1 cellular context compared by ENCODE assay signal in the genomic region with DNA sequence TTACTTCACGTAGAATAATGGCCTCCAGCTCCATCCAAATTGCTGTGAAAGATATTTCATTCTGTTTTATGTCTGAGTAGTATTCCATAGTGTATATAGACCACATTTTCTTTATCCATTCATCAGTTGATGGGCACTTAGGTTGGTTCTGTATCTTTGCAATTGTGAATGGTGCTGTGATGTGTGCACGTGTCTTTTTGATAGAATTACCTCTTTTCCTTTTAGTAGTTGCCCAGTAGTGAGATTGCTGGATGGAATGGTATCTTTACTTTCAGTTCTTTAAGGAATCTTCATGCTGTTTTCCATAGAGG.
TF ChIP-seq lines count a peak whose summit lies in the region.

No MANE protein-coding gene starts in this region.

TF ChIP-seq in GM23338, 12 proteins besides CTCF, POLR2A, EP300 and RAD21:
- TF ChIP-seq JUNB (IDR thresholded peaks at IDR 0.05; ENCODE audit: unreplicated experiment) (no peak), NANOG (IDR thresholded peaks at IDR 0.05; ENCODE audit: borderline replicate concordance) (no peak), ZNF331 (CRISPR knock-in tag; IDR thresholded peaks at IDR 0.05; ENCODE audit: low read depth) (no peak), EZH2 (IDR thresholded peaks at IDR 0.05; ENCODE audit: low read depth, unreplicated experiment) (no peak), CREB1 (CRISPR knock-in tag; IDR thresholded peaks at IDR 0.05; ENCODE audit: low read depth) (no peak), POLR2AphosphoS5 (IDR thresholded peaks at IDR 0.05; ENCODE audit: low read depth) (no peak), EZH2phosphoT487 (IDR thresholded peaks at IDR 0.05; ENCODE audit: unreplicated experiment) (no peak), ZNF114 (CRISPR knock-in tag; IDR thresholded peaks at IDR 0.05) (no peak), STAT1 (IDR thresholded peaks at IDR 0.05; ENCODE audit: unreplicated experiment) (no peak)
- TF ChIP-seq, protein P1, sequence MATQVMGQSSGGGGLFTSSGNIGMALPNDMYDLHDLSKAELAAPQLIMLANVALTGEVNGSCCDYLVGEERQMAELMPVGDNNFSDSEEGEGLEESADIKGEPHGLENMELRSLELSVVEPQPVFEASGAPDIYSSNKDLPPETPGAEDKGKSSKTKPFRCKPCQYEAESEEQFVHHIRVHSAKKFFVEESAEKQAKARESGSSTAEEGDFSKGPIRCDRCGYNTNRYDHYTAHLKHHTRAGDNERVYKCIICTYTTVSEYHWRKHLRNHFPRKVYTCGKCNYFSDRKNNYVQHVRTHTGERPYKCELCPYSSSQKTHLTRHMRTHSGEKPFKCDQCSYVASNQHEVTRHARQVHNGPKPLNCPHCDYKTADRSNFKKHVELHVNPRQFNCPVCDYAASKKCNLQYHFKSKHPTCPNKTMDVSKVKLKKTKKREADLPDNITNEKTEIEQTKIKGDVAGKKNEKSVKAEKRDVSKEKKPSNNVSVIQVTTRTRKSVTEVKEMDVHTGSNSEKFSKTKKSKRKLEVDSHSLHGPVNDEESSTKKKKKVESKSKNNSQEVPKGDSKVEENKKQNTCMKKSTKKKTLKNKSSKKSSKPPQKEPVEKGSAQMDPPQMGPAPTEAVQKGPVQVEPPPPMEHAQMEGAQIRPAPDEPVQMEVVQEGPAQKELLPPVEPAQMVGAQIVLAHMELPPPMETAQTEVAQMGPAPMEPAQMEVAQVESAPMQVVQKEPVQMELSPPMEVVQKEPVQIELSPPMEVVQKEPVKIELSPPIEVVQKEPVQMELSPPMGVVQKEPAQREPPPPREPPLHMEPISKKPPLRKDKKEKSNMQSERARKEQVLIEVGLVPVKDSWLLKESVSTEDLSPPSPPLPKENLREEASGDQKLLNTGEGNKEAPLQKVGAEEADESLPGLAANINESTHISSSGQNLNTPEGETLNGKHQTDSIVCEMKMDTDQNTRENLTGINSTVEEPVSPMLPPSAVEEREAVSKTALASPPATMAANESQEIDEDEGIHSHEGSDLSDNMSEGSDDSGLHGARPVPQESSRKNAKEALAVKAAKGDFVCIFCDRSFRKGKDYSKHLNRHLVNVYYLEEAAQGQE (IDR thresholded peaks at IDR 0.05; ENCODE audit: unreplicated experiment): no peak
- TF ChIP-seq, protein P2, sequence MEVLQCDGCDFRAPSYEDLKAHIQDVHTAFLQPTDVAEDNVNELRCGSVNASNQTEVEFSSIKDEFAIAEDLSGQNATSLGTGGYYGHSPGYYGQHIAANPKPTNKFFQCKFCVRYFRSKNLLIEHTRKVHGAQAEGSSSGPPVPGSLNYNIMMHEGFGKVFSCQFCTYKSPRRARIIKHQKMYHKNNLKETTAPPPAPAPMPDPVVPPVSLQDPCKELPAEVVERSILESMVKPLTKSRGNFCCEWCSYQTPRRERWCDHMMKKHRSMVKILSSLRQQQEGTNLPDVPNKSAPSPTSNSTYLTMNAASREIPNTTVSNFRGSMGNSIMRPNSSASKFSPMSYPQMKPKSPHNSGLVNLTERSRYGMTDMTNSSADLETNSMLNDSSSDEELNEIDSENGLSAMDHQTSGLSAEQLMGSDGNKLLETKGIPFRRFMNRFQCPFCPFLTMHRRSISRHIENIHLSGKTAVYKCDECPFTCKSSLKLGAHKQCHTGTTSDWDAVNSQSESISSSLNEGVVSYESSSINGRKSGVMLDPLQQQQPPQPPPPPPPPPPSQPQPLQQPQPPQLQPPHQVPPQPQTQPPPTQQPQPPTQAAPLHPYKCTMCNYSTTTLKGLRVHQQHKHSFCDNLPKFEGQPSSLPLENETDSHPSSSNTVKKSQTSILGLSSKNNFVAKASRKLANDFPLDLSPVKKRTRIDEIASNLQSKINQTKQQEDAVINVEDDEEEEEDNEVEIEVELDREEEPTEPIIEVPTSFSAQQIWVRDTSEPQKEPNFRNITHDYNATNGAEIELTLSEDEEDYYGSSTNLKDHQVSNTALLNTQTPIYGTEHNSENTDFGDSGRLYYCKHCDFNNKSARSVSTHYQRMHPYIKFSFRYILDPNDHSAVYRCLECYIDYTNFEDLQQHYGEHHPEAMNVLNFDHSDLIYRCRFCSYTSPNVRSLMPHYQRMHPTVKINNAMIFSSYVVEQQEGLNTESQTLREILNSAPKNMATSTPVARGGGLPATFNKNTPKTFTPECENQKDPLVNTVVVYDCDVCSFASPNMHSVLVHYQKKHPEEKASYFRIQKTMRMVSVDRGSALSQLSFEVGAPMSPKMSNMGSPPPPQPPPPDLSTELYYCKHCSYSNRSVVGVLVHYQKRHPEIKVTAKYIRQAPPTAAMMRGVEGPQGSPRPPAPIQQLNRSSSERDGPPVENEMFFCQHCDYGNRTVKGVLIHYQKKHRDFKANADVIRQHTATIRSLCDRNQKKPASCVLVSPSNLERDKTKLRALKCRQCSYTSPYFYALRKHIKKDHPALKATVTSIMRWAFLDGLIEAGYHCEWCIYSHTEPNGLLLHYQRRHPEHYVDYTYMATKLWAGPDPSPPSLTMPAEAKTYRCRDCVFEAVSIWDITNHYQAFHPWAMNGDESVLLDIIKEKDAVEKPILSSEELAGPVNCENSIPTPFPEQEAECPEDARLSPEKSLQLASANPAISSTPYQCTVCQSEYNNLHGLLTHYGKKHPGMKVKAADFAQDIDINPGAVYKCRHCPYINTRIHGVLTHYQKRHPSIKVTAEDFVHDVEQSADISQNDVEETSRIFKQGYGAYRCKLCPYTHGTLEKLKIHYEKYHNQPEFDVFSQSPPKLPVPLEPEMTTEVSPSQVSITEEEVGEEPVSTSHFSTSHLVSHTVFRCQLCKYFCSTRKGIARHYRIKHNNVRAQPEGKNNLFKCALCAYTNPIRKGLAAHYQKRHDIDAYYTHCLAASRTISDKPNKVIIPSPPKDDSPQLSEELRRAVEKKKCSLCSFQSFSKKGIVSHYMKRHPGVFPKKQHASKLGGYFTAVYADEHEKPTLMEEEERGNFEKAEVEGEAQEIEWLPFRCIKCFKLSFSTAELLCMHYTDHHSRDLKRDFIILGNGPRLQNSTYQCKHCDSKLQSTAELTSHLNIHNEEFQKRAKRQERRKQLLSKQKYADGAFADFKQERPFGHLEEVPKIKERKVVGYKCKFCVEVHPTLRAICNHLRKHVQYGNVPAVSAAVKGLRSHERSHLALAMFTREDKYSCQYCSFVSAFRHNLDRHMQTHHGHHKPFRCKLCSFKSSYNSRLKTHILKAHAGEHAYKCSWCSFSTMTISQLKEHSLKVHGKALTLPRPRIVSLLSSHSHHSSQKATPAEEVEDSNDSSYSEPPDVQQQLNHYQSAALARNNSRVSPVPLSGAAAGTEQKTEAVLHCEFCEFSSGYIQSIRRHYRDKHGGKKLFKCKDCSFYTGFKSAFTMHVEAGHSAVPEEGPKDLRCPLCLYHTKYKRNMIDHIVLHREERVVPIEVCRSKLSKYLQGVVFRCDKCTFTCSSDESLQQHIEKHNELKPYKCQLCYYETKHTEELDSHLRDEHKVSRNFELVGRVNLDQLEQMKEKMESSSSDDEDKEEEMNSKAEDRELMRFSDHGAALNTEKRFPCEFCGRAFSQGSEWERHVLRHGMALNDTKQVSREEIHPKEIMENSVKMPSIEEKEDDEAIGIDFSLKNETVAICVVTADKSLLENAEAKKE (CRISPR knock-in tag; IDR thresholded peaks at IDR 0.05): no peak
- TF ChIP-seq, protein P3, sequence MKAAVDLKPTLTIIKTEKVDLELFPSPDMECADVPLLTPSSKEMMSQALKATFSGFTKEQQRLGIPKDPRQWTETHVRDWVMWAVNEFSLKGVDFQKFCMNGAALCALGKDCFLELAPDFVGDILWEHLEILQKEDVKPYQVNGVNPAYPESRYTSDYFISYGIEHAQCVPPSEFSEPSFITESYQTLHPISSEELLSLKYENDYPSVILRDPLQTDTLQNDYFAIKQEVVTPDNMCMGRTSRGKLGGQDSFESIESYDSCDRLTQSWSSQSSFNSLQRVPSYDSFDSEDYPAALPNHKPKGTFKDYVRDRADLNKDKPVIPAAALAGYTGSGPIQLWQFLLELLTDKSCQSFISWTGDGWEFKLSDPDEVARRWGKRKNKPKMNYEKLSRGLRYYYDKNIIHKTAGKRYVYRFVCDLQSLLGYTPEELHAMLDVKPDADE (IDR thresholded peaks at IDR 0.05): no peak
